31 cellular contexts compared by ENCODE assay signal in genomic region chr1:185896863-185897262, GRCh38.
DNase-seq lines count a peak whose midpoint lies in the region; FAIRE-seq and TF ChIP-seq lines count a peak whose summit lies in the region.
"Had no signal": no experiment of that assay in that cellular context is flagged by ENCODE, and none has a peak within 500 bp of the region (broad histone marks: within the 10 kb centered on the region; RNA-seq: fewer than 3 reads in every experiment).

No MANE protein-coding gene starts in this region.

- intact Hi-C loops in posterior vena cava (cut with DNase I), result no loop called here

- H3K79me1 ChIP-seq in mesenchymal stem cell (replicated peaks; ENCODE audit: low read length, poor library complexity, severe bottlenecking), result no peaks in the 10 kb centered on the region

- peak; percentile 42 for DNase-seq in AG08395 (ENCODE audit: low spot score)
- DNase-seq in NCI-H226, result peak; percentile 8
- DNase-seq in chondrocyte (ENCODE audit: low spot score), result no peak
- DNase-seq in mesenchymal stem cell, result peak; percentile 15
- no peak for DNase-seq in GDM1 (lab: John Stamatoyannopoulos, UW)
- DNase-seq in posterior vena cava (ENCODE audit: low spot score), result no peak
- DNase-seq in small intestine, result no peak
- no peak for DNase-seq in activated CD8-positive, alpha-beta memory T cell treated with anti-CD3 and anti-CD28 coated beads, Interleukin-2, amount 50 U/mL, for 4 hours
- DNase-seq: activated B cell treated with CpG ODN at 0.5 μM for 24 hours; activated CD4-positive, alpha-beta memory T cell treated with anti-CD3 and anti-CD28 coated beads for 36 hours; aorta; BE2C; CD8-positive, alpha-beta memory T cell; central memory CD4-positive, alpha-beta T cell; DMS 273 treated with DMSO at 0.1 percent for 48 hours; dorsolateral prefrontal cortex; glutamatergic neuron; NCI-H1694; NCI-H510A treated with DMSO at 0.1 percent for 48 hours; NK-92 treated with Interleukin-12 subunit alpha and Interleukin-12 subunit beta, amount 100 ng/mL, for 24 hours; pancreas; right cardiac atrium; SIG-M5; spleen; stimulated activated CD4-positive, alpha-beta T cell treated with anti-CD3 and anti-CD28 coated beads, Interleukin-2, amount 100 ng/mL, for 48 hours; upper lobe of left lung had no signal

- H3K4me2 ChIP-seq in mesenchymal stem cell (ENCODE audit: low read length, poor library complexity, severe bottlenecking), result no peak overlapping the region

- H4K91ac ChIP-seq in mesenchymal stem cell (ENCODE audit: low read length), result no peak overlapping the region

- H3K4ac ChIP-seq in mesenchymal stem cell (ENCODE audit: low read depth in 1 of 2, low read length in 2 of 2), result no peak overlapping the region

- peaks cover 3 to 4% of the 10 kb centered on the region in 2 experiments for H3K36me3 ChIP-seq in mesenchymal stem cell (ENCODE audit: control insufficient read depth in 1 of 2, insufficient read depth in 2 of 2, low read depth in 1 of 2, low read length in 2 of 2)
- no peaks in the 10 kb centered on the region for H3K36me3 ChIP-seq in small intestine (ENCODE audit: control insufficient read depth in 2 of 2, insufficient read depth in 2 of 2, low read length in 2 of 2)
- H3K36me3 ChIP-seq: BE2C, pancreas, spleen, upper lobe of left lung had no signal

- H3K9me3 ChIP-seq in mesenchymal stem cell (ENCODE audit: control insufficient read depth, low read length) (no peaks in the 10 kb centered on the region), small intestine (ENCODE audit: control insufficient read depth, low read depth) (no peaks in the 10 kb centered on the region)
- H3K9me3 ChIP-seq: BE2C, pancreas, upper lobe of left lung had no signal

- H2BK12ac ChIP-seq in mesenchymal stem cell (ENCODE audit: low read length in 2 of 2), result no peak overlapping the region

- H3K27me3 Mint-ChIP-seq in chondrocyte (ENCODE audit: low read depth), result no peaks in the 10 kb centered on the region
- H3K27me3 Mint-ChIP-seq: activated B cell treated with CpG ODN at 0.5 μM for 24 hours; activated CD4-positive, alpha-beta memory T cell treated with anti-CD3 and anti-CD28 coated beads for 36 hours had no signal

- no peak overlapping the region for H2AK5ac ChIP-seq in mesenchymal stem cell (ENCODE audit: low read length, severe bottlenecking)

- H3K9me3 Mint-ChIP-seq in chondrocyte (ENCODE audit: low read depth), result no peaks in the 10 kb centered on the region
- H3K9me3 Mint-ChIP-seq: activated B cell treated with CpG ODN at 0.5 μM for 24 hours; activated CD4-positive, alpha-beta memory T cell treated with anti-CD3 and anti-CD28 coated beads for 36 hours; CD8-positive, alpha-beta memory T cell had no signal

- H3K36me3 Mint-ChIP-seq in chondrocyte (ENCODE audit: low read depth), result peaks cover 7% of the 10 kb centered on the region
- H3K36me3 Mint-ChIP-seq: activated CD4-positive, alpha-beta memory T cell treated with anti-CD3 and anti-CD28 coated beads for 36 hours; activated naive CD8-positive, alpha-beta T cell; CD8-positive, alpha-beta memory T cell had no signal

- H2BK15ac ChIP-seq in mesenchymal stem cell (ENCODE audit: low read depth, poor library complexity, severe bottlenecking), result no peak overlapping the region

- no peak overlapping the region for H2AFZ ChIP-seq in mesenchymal stem cell (ENCODE audit: low read depth, low read length)

- no peak overlapping the region for H4K8ac ChIP-seq in mesenchymal stem cell (ENCODE audit: low read length)

- H3K4me3 Mint-ChIP-seq in chondrocyte (ENCODE audit: unreplicated experiment), result no peak overlapping the region
- H3K4me3 Mint-ChIP-seq: activated B cell treated with CpG ODN at 0.5 μM for 24 hours; activated CD4-positive, alpha-beta memory T cell treated with anti-CD3 and anti-CD28 coated beads for 36 hours; activated naive CD8-positive, alpha-beta T cell; CD8-positive, alpha-beta memory T cell; nephron had no signal

- TF ChIP-seq CTCF in chondrocyte (IDR thresholded peaks at IDR 0.05), result no peak

- FAIRE-seq in small intestine (lab: Jason Lieb, UNC), result no peak
- FAIRE-seq: H1, HepG2, pancreas had no signal

- H2BK120ac ChIP-seq in mesenchymal stem cell (ENCODE audit: low read depth, low read length), result no peak overlapping the region

- H3K14ac ChIP-seq in mesenchymal stem cell (ENCODE audit: low read length in 2 of 2), result no peak overlapping the region

- H3K27ac ChIP-seq in mesenchymal stem cell (ENCODE audit: low read length, poor library complexity, severe bottlenecking) (peak overlapping the region; percentile 43), small intestine (ENCODE audit: low read depth in 1 of 2, low read length in 1 of 2) (no peak overlapping the region)
- H3K27ac ChIP-seq: dorsolateral prefrontal cortex, pancreas, spleen, upper lobe of left lung had no signal

- peaks cover 21% of the 10 kb centered on the region for H3K4me1 Mint-ChIP-seq in chondrocyte (ENCODE audit: low read depth)
- H3K4me1 Mint-ChIP-seq: activated B cell treated with CpG ODN at 0.5 μM for 24 hours; CD8-positive, alpha-beta memory T cell; nephron had no signal

- H3K27me3 ChIP-seq in mesenchymal stem cell (ENCODE audit: control insufficient read depth in 1 of 2, insufficient read depth in 1 of 2, low read length in 2 of 2), result no peaks in the 10 kb centered on the region
- no peaks in the 10 kb centered on the region for H3K27me3 ChIP-seq in small intestine (ENCODE audit: control insufficient read depth in 2 of 2, insufficient read depth in 2 of 2, low read length in 2 of 2)
- H3K27me3 ChIP-seq: BE2C, pancreas, spleen, upper lobe of left lung had no signal

- H3K4me1 ChIP-seq in mesenchymal stem cell (ENCODE audit: control insufficient read depth, insufficient read depth, low read depth, low read length) (no peaks in the 10 kb centered on the region), small intestine (ENCODE audit: control insufficient read depth in 2 of 2, insufficient read depth in 1 of 2, low read depth in 1 of 2, low read length in 1 of 2) (no peaks in the 10 kb centered on the region)
- H3K4me1 ChIP-seq: BE2C, pancreas, spleen, upper lobe of left lung had no signal

- H3K23ac ChIP-seq in mesenchymal stem cell (ENCODE audit: low read length in 2 of 2), result no peak overlapping the region

- H3K27ac Mint-ChIP-seq in chondrocyte (ENCODE audit: unreplicated experiment), result peak overlapping the region; percentile 58
- H3K27ac Mint-ChIP-seq: activated B cell treated with CpG ODN at 0.5 μM for 24 hours; activated CD4-positive, alpha-beta memory T cell treated with anti-CD3 and anti-CD28 coated beads for 36 hours; activated naive CD8-positive, alpha-beta T cell; CD8-positive, alpha-beta memory T cell; nephron had no signal

- no peak overlapping the region for H3K4me3 ChIP-seq in mesenchymal stem cell (ENCODE audit: insufficient read depth in 1 of 2, low read depth in 1 of 2, low read length in 2 of 2)
- H3K4me3 ChIP-seq in small intestine (ENCODE audit: low read depth in 1 of 2, low read length in 2 of 2), result no peak overlapping the region
- H3K4me3 ChIP-seq: dorsolateral prefrontal cortex, lung, pancreas, spleen, upper lobe of left lung had no signal

- H3K9ac ChIP-seq in mesenchymal stem cell (ENCODE audit: low read length), result peak overlapping the region; percentile 64

- no peak overlapping the region for H3K18ac ChIP-seq in mesenchymal stem cell (ENCODE audit: low read depth in 1 of 2, low read length in 2 of 2)

- H2BK5ac ChIP-seq in mesenchymal stem cell (ENCODE audit: low read depth, low read length, poor library complexity, severe bottlenecking), result no peak overlapping the region

Comparison
In these comparisons a context has a peak if more than half of its experiments do, and no peak if none do; other contexts are left out.
1. DNase-seq: peak in AG08395 (single experiment), NCI-H226 (single experiment) and mesenchymal stem cell (single experiment); none in chondrocyte (single experiment), GDM1 (single experiment), posterior vena cava (single experiment), small intestine (single experiment) and activated CD8-positive, alpha-beta memory T cell treated with anti-CD3 and anti-CD28 coated beads, Interleukin-2, amount 50 U/mL, for 4 hours (single experiment).